31 cellular contexts compared by ENCODE assay signal in the genomic region with DNA sequence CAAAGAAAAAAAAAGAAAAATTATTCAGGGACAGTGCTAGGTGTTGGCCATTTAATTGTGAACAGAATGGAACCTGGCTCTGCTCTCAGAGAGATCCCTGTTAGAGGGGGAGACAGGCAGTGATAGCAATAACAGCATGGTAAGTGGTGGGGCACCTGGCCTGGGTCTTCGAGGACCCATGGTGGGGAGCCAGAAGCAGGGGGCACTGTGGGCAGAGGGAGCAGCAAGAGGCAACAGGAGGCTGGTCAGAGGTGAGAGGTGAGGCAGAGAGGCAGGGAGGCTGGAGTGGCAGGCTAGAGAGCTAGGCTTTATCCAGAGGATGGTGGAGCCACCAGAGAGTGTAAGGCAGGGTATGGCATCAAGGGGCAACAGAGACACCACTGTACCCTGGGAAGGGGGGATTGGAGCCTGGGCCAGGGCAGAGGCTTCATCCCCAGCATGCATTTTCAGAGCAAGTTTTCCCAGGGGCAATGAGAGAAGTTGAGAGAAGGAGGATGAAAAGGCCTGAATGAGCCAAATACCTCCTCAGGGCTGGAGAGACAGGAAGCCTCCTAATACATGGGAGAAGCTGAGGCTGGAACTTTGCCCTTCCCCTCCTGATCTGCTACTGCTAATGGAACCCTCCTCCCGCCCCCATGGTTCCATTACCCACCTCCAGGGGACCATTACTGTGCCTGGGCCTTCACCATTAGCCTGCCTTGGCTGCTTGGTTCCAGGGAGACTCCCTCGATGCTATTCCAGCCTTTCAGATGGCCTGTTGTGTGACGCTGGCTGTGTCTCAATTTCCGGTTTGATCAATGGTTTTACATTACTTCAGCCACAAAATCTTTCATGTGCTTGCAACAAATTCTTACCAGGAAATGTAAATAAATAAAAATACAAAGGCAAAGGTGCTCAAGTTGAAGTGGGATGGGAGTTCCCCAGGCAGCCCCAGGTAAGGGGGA. TPM values are rescaled to one million over a fixed set of nuclear protein-coding genes. Genes with fewer than 3 reads are reported as not detected.
DNase-seq lines count a peak whose midpoint lies in the region; ATAC-seq, FAIRE-seq and TF ChIP-seq lines count a peak whose summit lies in the region.
"Had no signal": no experiment of that assay in that cellular context is flagged by ENCODE, and none has a peak within 500 bp of the region (broad histone marks: within the 10 kb centered on the region; RNA-seq: fewer than 3 reads in every experiment).

No MANE protein-coding gene starts in this region.

- FAIRE-seq in astrocyte (lab: Jason Lieb, UNC), result no peak

- H3K27me3 ChIP-seq in astrocyte (ENCODE audit: insufficient read depth, low read length) (peaks cover 19% of the 10 kb centered on the region), neutrophil (no peaks in the 10 kb centered on the region), upper lobe of right lung (no peaks in the 10 kb centered on the region), adrenal gland (no peaks in the 10 kb centered on the region)
- H3K27me3 ChIP-seq: brain microvascular endothelial cell, vagina had no signal

- no peak overlapping the region for H3K9ac ChIP-seq in astrocyte (ENCODE audit: low read length)

- H3K4me1 Mint-ChIP-seq in astrocyte (ENCODE audit: low read depth, unreplicated experiment), result peaks cover 7% of the 10 kb centered on the region

- no peaks in the 10 kb centered on the region for H3K79me2 ChIP-seq in astrocyte (ENCODE audit: insufficient read depth, low read length)

- peak overlapping the region; percentile 44 for H3K27ac Mint-ChIP-seq in astrocyte (ENCODE audit: unreplicated experiment)
- H3K27ac Mint-ChIP-seq: CD4-positive, CD25-positive, alpha-beta regulatory T cell; naive thymus-derived CD4-positive, alpha-beta T cell had no signal

- H3K27ac ChIP-seq in astrocyte (ENCODE audit: low read depth, low read length) (no peak overlapping the region), neutrophil (peak overlapping the region; percentile 89), upper lobe of right lung (no peak overlapping the region), adrenal gland (no peak overlapping the region)
- H3K27ac ChIP-seq: 22Rv1, brain microvascular endothelial cell, vagina, VCaP had no signal

- ATAC-seq in upper lobe of right lung, result no peak
- ATAC-seq: heart right ventricle, sciatic nerve had no signal

- H3K4me3 Mint-ChIP-seq in astrocyte (ENCODE audit: unreplicated experiment), result no peak overlapping the region

- no peak overlapping the region for H3K4me2 ChIP-seq in astrocyte (ENCODE audit: low read length)

- no peak overlapping the region for H3K4me3 ChIP-seq in astrocyte (ENCODE audit: insufficient read depth, low read depth, low read length)
- peak overlapping the region; percentile 6 to 22 for H3K4me3 ChIP-seq in neutrophil (ENCODE audit: low read depth in 1 of 2, low read length in 1 of 2)
- H3K4me3 ChIP-seq in upper lobe of right lung, result no peak overlapping the region
- H3K4me3 ChIP-seq in adrenal gland, result no peak overlapping the region
- H3K4me3 ChIP-seq: heart right ventricle, vagina had no signal

- H3K36me3 ChIP-seq in astrocyte (ENCODE audit: insufficient read depth, low read length) (no peaks in the 10 kb centered on the region), neutrophil (no peaks in the 10 kb centered on the region), upper lobe of right lung (no peaks in the 10 kb centered on the region), adrenal gland (replicated peaks in 1 of 2) (no peaks in the 10 kb centered on the region)
- H3K36me3 ChIP-seq: brain microvascular endothelial cell, heart right ventricle, vagina had no signal

- H3K9me3 Mint-ChIP-seq in astrocyte (ENCODE audit: unreplicated experiment), result no peaks in the 10 kb centered on the region
- H3K9me3 Mint-ChIP-seq: CD4-positive, CD25-positive, alpha-beta regulatory T cell; naive thymus-derived CD4-positive, alpha-beta T cell had no signal

- TF ChIP-seq POLR2A in adrenal gland (IDR thresholded peaks at IDR 0.05), result no peak

- no peak overlapping the region for H2AFZ ChIP-seq in astrocyte (ENCODE audit: low read depth, low read length)

- H3K9me3 ChIP-seq in astrocyte (ENCODE audit: insufficient read depth, low read depth, low read length) (no peaks in the 10 kb centered on the region), neutrophil (no peaks in the 10 kb centered on the region), upper lobe of right lung (no peaks in the 10 kb centered on the region), adrenal gland (replicated peaks in 1 of 3) (no peaks in the 10 kb centered on the region)
- H3K9me3 ChIP-seq: heart right ventricle, vagina had no signal

- WGBS in adrenal gland, 4 donors, result 89 to 92% (median 90%) methylated on average over 5 of the region's 5 CpGs

- intact Hi-C loops in upper lobe of right lung (cut with DNase I), result no loop called here
- intact Hi-C loops in adrenal gland (cut with DNase I), result no loop called here

- no peaks in the 10 kb centered on the region for H4K20me1 ChIP-seq in astrocyte (ENCODE audit: insufficient read depth, low read length)

- H3K27me3 Mint-ChIP-seq in astrocyte (ENCODE audit: low read depth, unreplicated experiment), result peaks cover 46% of the 10 kb centered on the region

- H3K4me1 ChIP-seq in astrocyte (ENCODE audit: insufficient read depth, low read length) (peaks cover 8% of the 10 kb centered on the region), neutrophil (ENCODE audit: control insufficient read depth in 1 of 2, insufficient read depth in 1 of 2, low read depth in 1 of 2, low read length in 1 of 2) (peaks cover 79 to 92% of the 10 kb centered on the region in 2 experiments), upper lobe of right lung (peaks cover 18% of the 10 kb centered on the region), adrenal gland (replicated peaks in 1 of 2) (peaks cover 12 to 30% of the 10 kb centered on the region in 2 donors)

- no peaks in the 10 kb centered on the region for H3K36me3 Mint-ChIP-seq in astrocyte (ENCODE audit: low read depth, unreplicated experiment)
- H3K36me3 Mint-ChIP-seq: CD4-positive, CD25-positive, alpha-beta regulatory T cell; naive thymus-derived CD4-positive, alpha-beta T cell had no signal

- DNase-seq in SIG-M5 treated with dmso at 0.1 percent for 504 hours (lab: John Stamatoyannopoulos, UW; ENCODE audit: unreplicated experiment) (peak; percentile 67), SIG-M5 (lab: John Stamatoyannopoulos, UW) (no peak), astrocyte (ENCODE audit: low read depth) (no peak), upper lobe of right lung (peak; percentile 41), NCI-H1436 (lab: John Stamatoyannopoulos, UW) (no peak), adrenal gland (no peak), nucleus accumbens (lab: John Stamatoyannopoulos, UW) (no peak)
- DNase-seq: activated CD4-positive, alpha-beta T cell treated with anti-CD3 and anti-CD28 coated beads for 4 hours; activated T-cell treated with anti-CD3 and anti-CD28 coated beads, Interleukin-2, amount 50 U/mL, for 1 hour; brain microvascular endothelial cell; CD4-positive, CD25-positive, alpha-beta regulatory T cell; effector memory CD4-positive, alpha-beta T cell; erythroblast; H7; heart right ventricle; naive thymus-derived CD4-positive, alpha-beta T cell; NCI-H1417 treated with DMSO at 0.1 percent for 48 hours; NCI-H2081 treated with DMSO at 0.1 percent for 48 hours; NCI-H226; stimulated activated CD4-positive, alpha-beta T cell treated with anti-CD3 and anti-CD28 coated beads, Interleukin-15, amount 100 ng/mL, for 24 hours; stimulated activated naive CD4-positive, alpha-beta T cell had no signal

- no peak for TF ChIP-seq CTCF in astrocyte (IDR thresholded peaks at IDR 0.05; ENCODE audit: insufficient read depth, low read depth, low read length)
- no peak for TF ChIP-seq CTCF in neutrophil (IDR thresholded peaks at IDR 0.05)
- no peak for TF ChIP-seq CTCF in upper lobe of right lung (IDR thresholded peaks at IDR 0.05)
- TF ChIP-seq CTCF in adrenal gland (IDR thresholded peaks at IDR 0.05), result no peak

RNA-seq across cellular contexts. Expression of a gene that starts 2.6 kb away (rescaled TPM):
- total RNA-seq in astrocyte (0.12 and 0.30 TPM in 2 replicates), upper lobe of right lung (7.4 TPM), adrenal gland (10 to 100 TPM in 1 of 8 donors, 1 to 10 TPM in 7; 1.8 to 51.6 (median 8.4) TPM)
- 1 to 10 TPM; 1.3 to 8.7 (median 2.2) TPM for polyA plus RNA-seq in adrenal gland
- total RNA-seq: activated CD8-positive, alpha-beta memory T cell treated with anti-CD3 and anti-CD28 coated beads for 36 hours; CD4-positive, CD25-positive, alpha-beta regulatory T cell; OCI-LY7; temporal lobe had no signal
- polyA plus RNA-seq: CD4-positive, CD25-positive, alpha-beta regulatory T cell; naive thymus-derived CD4-positive, alpha-beta T cell had no signal

RNA-seq across cellular contexts. Expression of a gene that starts 56.7 kb away (rescaled TPM):
- total RNA-seq in astrocyte (0.14 and 0.75 TPM in 2 replicates), upper lobe of right lung (3.2 TPM), adrenal gland (1 to 10 TPM; 3.7 to 5.9 (median 4.6) TPM)
- polyA plus RNA-seq in adrenal gland, result 1 to 10 TPM in 1 of 3 donors, under 1 TPM in 2; 0.75 to 2.3 (median 0.97) TPM
- total RNA-seq: activated CD8-positive, alpha-beta memory T cell treated with anti-CD3 and anti-CD28 coated beads for 36 hours; CD4-positive, CD25-positive, alpha-beta regulatory T cell; fibroblast of villous mesenchyme; HT1080; OCI-LY7 had no signal
- polyA plus RNA-seq: CD4-positive, CD25-positive, alpha-beta regulatory T cell; naive thymus-derived CD4-positive, alpha-beta T cell had no signal

Comparison
In these comparisons a context has a peak if more than half of its experiments do, and no peak if none do; other contexts are left out.
1. DNase-seq: peak in SIG-M5 treated with dmso at 0.1 percent for 504 hours (single experiment) and upper lobe of right lung (single experiment); none in SIG-M5 (single experiment), astrocyte (single experiment), NCI-H1436 (single experiment), adrenal gland (0 of 7) and nucleus accumbens (0 of 56).
2. H3K4me3 ChIP-seq: peak in neutrophil (2 of 2); none in astrocyte (single experiment), upper lobe of right lung (single experiment) and adrenal gland (0 of 4).